In the genomic region with DNA sequence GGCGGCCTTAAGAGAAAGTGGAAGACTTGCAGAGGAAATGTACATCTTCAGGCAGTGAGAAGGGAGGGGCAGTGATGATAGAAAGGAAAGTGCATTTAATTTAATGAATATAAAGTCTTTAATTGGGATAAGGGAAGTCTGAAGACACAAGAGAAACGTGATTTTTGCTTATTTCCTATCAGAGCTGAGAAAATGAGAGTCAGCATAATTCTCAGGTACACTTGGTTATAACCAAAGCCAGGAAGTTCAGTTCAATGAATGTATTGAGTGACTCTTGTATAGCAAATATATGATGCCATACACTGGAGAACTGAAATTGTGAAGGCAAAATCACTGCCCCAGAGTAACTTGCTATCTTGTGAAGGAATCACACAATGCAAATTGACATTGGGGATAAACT, we compare ENCODE assay signal across 33 cellular contexts.
"Had no signal": no experiment of that assay in that cellular context is flagged by ENCODE, and none has a peak within 500 bp of the region (broad histone marks: within the 10 kb centered on the region; RNA-seq: fewer than 3 reads in every experiment).

No MANE protein-coding gene starts in this region.

- H3K27ac ChIP-seq: ascending aorta, cardiac muscle cell, WERI-Rb-1 had no signal

- FAIRE-seq: bronchial epithelial cell, TTC549 had no signal

- ATAC-seq: activated CD4-positive, alpha-beta T cell treated with anti-CD3 and anti-CD28 coated beads for 36 hours; activated CD4-positive, CD25-positive, alpha-beta regulatory T cell treated with anti-CD3 and anti-CD28 coated beads, Interleukin-2, amount 50 U/mL, for 24 hours; activated CD8-positive, alpha-beta memory T cell treated with anti-CD3 and anti-CD28 coated beads, Interleukin-2, amount 10 ng/mL, durations not matched to agents 7 days and 5 days; activated CD8-positive, alpha-beta T cell treated with anti-CD3 and anti-CD28 coated beads, Interleukin-2, amount 10 ng/mL, durations not matched to agents 7 days and 5 days; activated naive CD8-positive, alpha-beta T cell treated with anti-CD3 and anti-CD28 coated beads, Interleukin-2, amount 50 U/mL, for 24 hours; WTC11 had no signal

- H3K27me3 ChIP-seq: ascending aorta, cardiac muscle cell had no signal

- H3K4me1 ChIP-seq: ascending aorta had no signal

- H3K36me3 ChIP-seq: ascending aorta, cardiac muscle cell, WERI-Rb-1 had no signal

- H3K9me3 ChIP-seq: ascending aorta had no signal

- H3K4me3 ChIP-seq: ascending aorta, cardiac muscle cell had no signal

- DNase-seq: activated CD4-positive, alpha-beta memory T cell treated with anti-CD3 and anti-CD28 coated beads, Interleukin-2, amount 10 ng/mL, durations not matched to agents 7 days and 5 days; activated CD4-positive, alpha-beta T cell treated with anti-CD3 and anti-CD28 coated beads for 1 hour; activated CD4-positive, alpha-beta T cell treated with anti-CD3 and anti-CD28 coated beads for 36 hours; activated CD4-positive, alpha-beta T cell treated with anti-CD3 and anti-CD28 coated beads for 48 hours; activated CD4-positive, alpha-beta T cell treated with anti-CD3 and anti-CD28 coated beads, Interleukin-2, amount 10 ng/mL, durations not matched to agents 7 days and 5 days; activated CD4-positive, alpha-beta T cell treated with anti-CD3 and anti-CD28 coated beads, Interleukin-2, amount 50 U/mL, for 48 hours; activated CD4-positive, CD25-positive, alpha-beta regulatory T cell; activated CD8-positive, alpha-beta memory T cell treated with anti-CD3 and anti-CD28 coated beads for 24 hours; activated CD8-positive, alpha-beta memory T cell treated with anti-CD3 and anti-CD28 coated beads, Interleukin-2, amount 10 ng/mL, durations not matched to agents 7 days and 5 days; activated CD8-positive, alpha-beta memory T cell treated with anti-CD3 and anti-CD28 coated beads, Interleukin-2, amount 50 U/mL, for 48 hours; activated CD8-positive, alpha-beta T cell treated with anti-CD3 and anti-CD28 coated beads, Interleukin-2, amount 10 ng/mL, durations not matched to agents 7 days and 5 days; activated effector memory CD4-positive, alpha-beta T cell treated with Interleukin-2 at 50 U/mL for 16 hours; activated gamma-delta T cell; activated naive CD4-positive, alpha-beta T cell treated with anti-CD3 and anti-CD28 coated beads, Interleukin-2, amount 10 ng/mL, durations not matched to agents 7 days and 5 days; activated naive CD4-positive, alpha-beta T cell treated with Interleukin-2 at 50 U/mL for 16 hours; activated naive CD8-positive, alpha-beta T cell treated with anti-CD3 and anti-CD28 coated beads, Interleukin-2, amount 10 ng/mL, durations not matched to agents 7 days and 5 days; activated naive CD8-positive, alpha-beta T cell treated with anti-CD3 and anti-CD28 coated beads, Interleukin-2, amount 50 U/mL, for 24 hours; activated T-cell treated with anti-CD3 and anti-CD28 coated beads, Interleukin-2, amount 50 U/mL, for 24 hours; activated T-cell treated with anti-CD3 and anti-CD28 coated beads, Interleukin-2, amount 50 U/mL, for 48 hours; amygdala; anterior cingulate cortex; caudate nucleus; cerebellar nuclear complex; T-helper 1 cell; T-helper 2 cell; T-helper 9 cell; WERI-Rb-1 had no signal
